Comparison of ENCODE assay signal across 1 cellular context in the genomic region with DNA sequence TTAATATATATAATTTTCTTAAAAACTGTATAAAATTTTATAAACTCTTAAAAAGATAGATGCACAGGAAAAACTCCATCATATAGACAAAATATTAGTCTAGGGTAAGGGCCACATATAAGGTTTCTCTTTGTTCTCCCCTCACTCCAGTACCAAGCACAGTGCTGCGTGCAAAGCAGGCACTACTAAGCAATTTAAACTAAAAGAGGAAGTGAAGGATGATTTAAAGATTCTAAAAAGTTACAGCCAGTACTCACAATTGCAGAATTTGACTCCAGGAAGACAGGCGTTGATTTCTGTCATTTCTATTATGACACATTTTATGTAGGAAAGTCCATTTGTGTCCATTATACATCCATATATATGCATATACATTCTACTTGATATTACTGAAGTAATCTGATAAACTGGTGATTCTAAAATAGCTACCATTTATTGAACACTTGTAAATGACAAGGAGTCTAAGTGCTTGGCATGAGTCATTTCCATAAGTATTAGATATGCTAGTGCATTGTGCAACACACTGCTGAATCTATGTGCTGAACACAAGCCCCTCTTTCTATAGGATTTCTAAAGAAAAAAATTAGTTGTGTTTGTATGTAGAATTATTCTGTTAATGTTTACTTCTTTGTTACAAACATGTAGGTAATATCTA.
TF ChIP-seq lines count a peak whose summit lies in the region.

No MANE protein-coding gene starts in this region.

TF ChIP-seq in SK-N-SH, 30 proteins besides CTCF, POLR2A, EP300 and RAD21 (continued from another document):
- TF ChIP-seq, protein P1, sequence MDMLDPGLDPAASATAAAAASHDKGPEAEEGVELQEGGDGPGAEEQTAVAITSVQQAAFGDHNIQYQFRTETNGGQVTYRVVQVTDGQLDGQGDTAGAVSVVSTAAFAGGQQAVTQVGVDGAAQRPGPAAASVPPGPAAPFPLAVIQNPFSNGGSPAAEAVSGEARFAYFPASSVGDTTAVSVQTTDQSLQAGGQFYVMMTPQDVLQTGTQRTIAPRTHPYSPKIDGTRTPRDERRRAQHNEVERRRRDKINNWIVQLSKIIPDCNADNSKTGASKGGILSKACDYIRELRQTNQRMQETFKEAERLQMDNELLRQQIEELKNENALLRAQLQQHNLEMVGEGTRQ (IDR thresholded peaks at IDR 0.05; ENCODE audit: borderline replicate concordance, low read depth, low read length), result no peak
- TF ChIP-seq MEF2A (IDR thresholded peaks at IDR 0.05; ENCODE audit: borderline replicate concordance, low read depth) (no peak), MXI1 (IDR thresholded peaks at IDR 0.05; ENCODE audit: low read depth, low read length) (no peak), CHD2 (IDR thresholded peaks at IDR 0.05; ENCODE audit: low read length, partially characterized antibody) (no peak)
